1 cellular context compared by ENCODE assay signal in genomic region chr10:116809528-116810500, GRCh38.
TF ChIP-seq lines count a peak whose summit lies in the region.

No MANE protein-coding gene starts in this region.

TF ChIP-seq in IMR-90, 13 proteins besides CTCF, POLR2A, EP300 and RAD21 (continued from another document):
- TF ChIP-seq BHLHE40 (IDR thresholded peaks at IDR 0.05; ENCODE audit: low read depth, low read length) (no peak), MXI1 (IDR thresholded peaks at IDR 0.05; ENCODE audit: borderline replicate concordance, low read depth, low read length) (no peak), CEBPB (IDR thresholded peaks at IDR 0.05; ENCODE audit: low read depth, low read length) (no peak), MAZ (IDR thresholded peaks at IDR 0.05; ENCODE audit: borderline replicate concordance, low read depth, low read length) (no peak), RFX5 (IDR thresholded peaks at IDR 0.05; ENCODE audit: low read depth, low read length) (no peak), SMC3 (IDR thresholded peaks at IDR 0.05; ENCODE audit: low read depth, low read length) (no peak), NFE2L2 (IDR thresholded peaks at IDR 0.05; ENCODE audit: low read depth, low read length) (no peak), ELK1 (IDR thresholded peaks at IDR 0.05; ENCODE audit: borderline replicate concordance, low read depth, low read length) (no peak)
